1 cellular context compared by ENCODE assay signal in the genomic region with DNA sequence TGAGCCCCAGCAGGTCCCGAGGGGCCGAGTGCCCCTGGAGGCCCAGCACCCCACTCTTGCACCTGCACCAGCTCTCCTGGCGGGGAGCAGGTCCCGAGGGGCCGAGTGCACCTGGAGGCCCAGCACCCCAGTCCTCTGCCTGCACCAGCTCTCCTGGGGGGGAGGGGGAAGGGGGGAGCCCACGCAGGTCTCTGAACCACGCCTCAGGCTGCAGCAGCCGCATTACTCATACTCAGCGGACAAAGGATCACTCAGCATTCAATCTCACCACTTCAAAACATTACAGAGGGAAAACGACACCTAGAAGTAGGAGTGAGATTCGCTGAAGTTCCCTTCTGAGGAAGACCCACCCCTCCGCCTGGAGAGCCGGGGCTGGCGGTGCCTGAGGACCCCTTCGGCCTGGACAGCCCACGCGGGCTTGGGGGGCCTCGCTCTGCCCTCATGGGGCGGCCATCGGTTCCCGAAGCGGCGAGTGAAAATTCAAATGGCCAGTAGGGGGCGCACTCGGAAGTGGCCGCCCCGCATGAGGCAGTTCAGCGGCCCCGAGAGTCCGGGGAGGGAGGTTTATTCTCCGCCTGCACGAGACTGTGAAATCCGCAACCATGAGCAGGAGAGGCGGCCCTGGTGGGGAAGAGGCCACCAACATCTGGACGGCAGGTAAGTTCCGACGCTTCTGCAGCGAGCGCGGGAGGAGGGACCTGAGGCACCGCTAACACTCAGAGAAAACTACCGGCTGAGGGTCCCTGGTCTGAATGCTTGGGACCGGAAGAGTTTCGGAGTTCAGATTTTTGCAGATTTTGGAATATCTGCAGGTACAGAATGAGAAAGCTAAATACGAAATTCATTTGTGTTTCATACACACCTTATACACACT.
TF ChIP-seq lines count a peak whose summit lies in the region.

No MANE protein-coding gene starts in this region.

TF ChIP-seq in HepG2, 621 proteins besides CTCF, POLR2A, EP300 and RAD21 (continued from another document and continues in another):
- TF ChIP-seq, protein P1, sequence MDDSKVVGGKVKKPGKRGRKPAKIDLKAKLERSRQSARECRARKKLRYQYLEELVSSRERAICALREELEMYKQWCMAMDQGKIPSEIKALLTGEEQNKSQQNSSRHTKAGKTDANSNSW (CRISPR knock-in tag; IDR thresholded peaks at IDR 0.05; ENCODE audit: borderline replicate concordance): no peak
- TF ChIP-seq ZSCAN9 (CRISPR knock-in tag; IDR thresholded peaks at IDR 0.05; ENCODE audit: borderline replicate concordance) (peak; percentile 36), SIX1 (CRISPR knock-in tag; IDR thresholded peaks at IDR 0.05; ENCODE audit: borderline replicate concordance) (0 out of 2 replicates have a peak, but pooled peaks have one; percentile 27), ZNF432 (CRISPR knock-in tag; IDR thresholded peaks at IDR 0.05; ENCODE audit: borderline replicate concordance) (no peak; the same call in 1 of the 2 replicates), ZNF781 (CRISPR knock-in tag; IDR thresholded peaks at IDR 0.05; ENCODE audit: borderline replicate concordance, not compliant biosample characterization) (peak; percentile 83), POGZ (CRISPR knock-in tag; IDR thresholded peaks at IDR 0.05) (no peak; the same call in 1 of the 2 replicates), ZNF788 (CRISPR knock-in tag; IDR thresholded peaks at IDR 0.05; ENCODE audit: borderline replicate concordance) (peak; percentile 87; the same call in 1 of the 2 replicates), ZNF883 (CRISPR knock-in tag; IDR thresholded peaks at IDR 0.05; ENCODE audit: not compliant biosample characterization) (peak; percentile 21), ZNF703 (CRISPR knock-in tag; IDR thresholded peaks at IDR 0.05; ENCODE audit: borderline replicate concordance) (0 out of 2 replicates have a peak, but pooled peaks have one; percentile 52), MIXL1 (CRISPR knock-in tag; IDR thresholded peaks at IDR 0.05) (peak; percentile 33; the same call in 1 of the 2 replicates), DMAP1 (CRISPR knock-in tag; IDR thresholded peaks at IDR 0.05) (peak; percentile 92), CEBPG (CRISPR knock-in tag; IDR thresholded peaks at IDR 0.05) (peak; percentile 7; the same call in 1 of the 2 replicates)
- TF ChIP-seq, protein P2, sequence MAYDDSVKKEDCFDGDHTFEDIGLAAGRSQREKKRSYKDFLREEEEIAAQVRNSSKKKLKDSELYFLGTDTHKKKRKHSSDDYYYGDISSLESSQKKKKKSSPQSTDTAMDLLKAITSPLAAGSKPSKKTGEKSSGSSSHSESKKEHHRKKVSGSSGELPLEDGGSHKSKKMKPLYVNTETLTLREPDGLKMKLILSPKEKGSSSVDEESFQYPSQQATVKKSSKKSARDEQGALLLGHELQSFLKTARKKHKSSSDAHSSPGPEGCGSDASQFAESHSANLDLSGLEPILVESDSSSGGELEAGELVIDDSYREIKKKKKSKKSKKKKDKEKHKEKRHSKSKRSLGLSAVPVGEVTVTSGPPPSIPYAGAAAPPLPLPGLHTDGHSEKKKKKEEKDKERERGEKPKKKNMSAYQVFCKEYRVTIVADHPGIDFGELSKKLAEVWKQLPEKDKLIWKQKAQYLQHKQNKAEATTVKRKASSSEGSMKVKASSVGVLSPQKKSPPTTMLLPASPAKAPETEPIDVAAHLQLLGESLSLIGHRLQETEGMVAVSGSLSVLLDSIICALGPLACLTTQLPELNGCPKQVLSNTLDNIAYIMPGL (CRISPR knock-in tag; IDR thresholded peaks at IDR 0.05; ENCODE audit: borderline replicate concordance in 1 of 2, low read depth in 1 of 2): peak; percentile 96 to 98
- TF ChIP-seq, protein P3, sequence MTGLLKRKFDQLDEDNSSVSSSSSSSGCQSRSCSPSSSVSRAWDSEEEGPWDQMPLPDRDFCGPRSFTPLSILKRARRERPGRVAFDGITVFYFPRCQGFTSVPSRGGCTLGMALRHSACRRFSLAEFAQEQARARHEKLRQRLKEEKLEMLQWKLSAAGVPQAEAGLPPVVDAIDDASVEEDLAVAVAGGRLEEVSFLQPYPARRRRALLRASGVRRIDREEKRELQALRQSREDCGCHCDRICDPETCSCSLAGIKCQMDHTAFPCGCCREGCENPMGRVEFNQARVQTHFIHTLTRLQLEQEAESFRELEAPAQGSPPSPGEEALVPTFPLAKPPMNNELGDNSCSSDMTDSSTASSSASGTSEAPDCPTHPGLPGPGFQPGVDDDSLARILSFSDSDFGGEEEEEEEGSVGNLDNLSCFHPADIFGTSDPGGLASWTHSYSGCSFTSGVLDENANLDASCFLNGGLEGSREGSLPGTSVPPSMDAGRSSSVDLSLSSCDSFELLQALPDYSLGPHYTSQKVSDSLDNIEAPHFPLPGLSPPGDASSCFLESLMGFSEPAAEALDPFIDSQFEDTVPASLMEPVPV (CRISPR knock-in tag; IDR thresholded peaks at IDR 0.05): 0 out of 2 replicates have a peak, but pooled peaks have one; percentile 46
- TF ChIP-seq, protein P4, sequence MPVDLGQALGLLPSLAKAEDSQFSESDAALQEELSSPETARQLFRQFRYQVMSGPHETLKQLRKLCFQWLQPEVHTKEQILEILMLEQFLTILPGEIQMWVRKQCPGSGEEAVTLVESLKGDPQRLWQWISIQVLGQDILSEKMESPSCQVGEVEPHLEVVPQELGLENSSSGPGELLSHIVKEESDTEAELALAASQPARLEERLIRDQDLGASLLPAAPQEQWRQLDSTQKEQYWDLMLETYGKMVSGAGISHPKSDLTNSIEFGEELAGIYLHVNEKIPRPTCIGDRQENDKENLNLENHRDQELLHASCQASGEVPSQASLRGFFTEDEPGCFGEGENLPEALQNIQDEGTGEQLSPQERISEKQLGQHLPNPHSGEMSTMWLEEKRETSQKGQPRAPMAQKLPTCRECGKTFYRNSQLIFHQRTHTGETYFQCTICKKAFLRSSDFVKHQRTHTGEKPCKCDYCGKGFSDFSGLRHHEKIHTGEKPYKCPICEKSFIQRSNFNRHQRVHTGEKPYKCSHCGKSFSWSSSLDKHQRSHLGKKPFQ (CRISPR knock-in tag; IDR thresholded peaks at IDR 0.05; ENCODE audit: insufficient replicate concordance): peak; percentile 59
- TF ChIP-seq, protein P5, sequence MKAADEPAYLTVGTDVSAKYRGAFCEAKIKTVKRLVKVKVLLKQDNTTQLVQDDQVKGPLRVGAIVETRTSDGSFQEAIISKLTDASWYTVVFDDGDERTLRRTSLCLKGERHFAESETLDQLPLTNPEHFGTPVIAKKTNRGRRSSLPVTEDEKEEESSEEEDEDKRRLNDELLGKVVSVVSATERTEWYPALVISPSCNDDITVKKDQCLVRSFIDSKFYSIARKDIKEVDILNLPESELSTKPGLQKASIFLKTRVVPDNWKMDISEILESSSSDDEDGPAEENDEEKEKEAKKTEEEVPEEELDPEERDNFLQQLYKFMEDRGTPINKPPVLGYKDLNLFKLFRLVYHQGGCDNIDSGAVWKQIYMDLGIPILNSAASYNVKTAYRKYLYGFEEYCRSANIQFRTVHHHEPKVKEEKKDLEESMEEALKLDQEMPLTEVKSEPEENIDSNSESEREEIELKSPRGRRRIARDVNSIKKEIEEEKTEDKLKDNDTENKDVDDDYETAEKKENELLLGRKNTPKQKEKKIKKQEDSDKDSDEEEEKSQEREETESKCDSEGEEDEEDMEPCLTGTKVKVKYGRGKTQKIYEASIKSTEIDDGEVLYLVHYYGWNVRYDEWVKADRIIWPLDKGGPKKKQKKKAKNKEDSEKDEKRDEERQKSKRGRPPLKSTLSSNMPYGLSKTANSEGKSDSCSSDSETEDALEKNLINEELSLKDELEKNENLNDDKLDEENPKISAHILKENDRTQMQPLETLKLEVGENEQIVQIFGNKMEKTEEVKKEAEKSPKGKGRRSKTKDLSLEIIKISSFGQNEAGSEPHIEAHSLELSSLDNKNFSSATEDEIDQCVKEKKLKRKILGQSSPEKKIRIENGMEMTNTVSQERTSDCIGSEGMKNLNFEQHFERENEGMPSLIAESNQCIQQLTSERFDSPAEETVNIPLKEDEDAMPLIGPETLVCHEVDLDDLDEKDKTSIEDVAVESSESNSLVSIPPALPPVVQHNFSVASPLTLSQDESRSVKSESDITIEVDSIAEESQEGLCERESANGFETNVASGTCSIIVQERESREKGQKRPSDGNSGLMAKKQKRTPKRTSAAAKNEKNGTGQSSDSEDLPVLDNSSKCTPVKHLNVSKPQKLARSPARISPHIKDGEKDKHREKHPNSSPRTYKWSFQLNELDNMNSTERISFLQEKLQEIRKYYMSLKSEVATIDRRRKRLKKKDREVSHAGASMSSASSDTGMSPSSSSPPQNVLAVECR (CRISPR knock-in tag; IDR thresholded peaks at IDR 0.05; ENCODE audit: borderline replicate concordance): peak; percentile 78
- TF ChIP-seq, protein P6, sequence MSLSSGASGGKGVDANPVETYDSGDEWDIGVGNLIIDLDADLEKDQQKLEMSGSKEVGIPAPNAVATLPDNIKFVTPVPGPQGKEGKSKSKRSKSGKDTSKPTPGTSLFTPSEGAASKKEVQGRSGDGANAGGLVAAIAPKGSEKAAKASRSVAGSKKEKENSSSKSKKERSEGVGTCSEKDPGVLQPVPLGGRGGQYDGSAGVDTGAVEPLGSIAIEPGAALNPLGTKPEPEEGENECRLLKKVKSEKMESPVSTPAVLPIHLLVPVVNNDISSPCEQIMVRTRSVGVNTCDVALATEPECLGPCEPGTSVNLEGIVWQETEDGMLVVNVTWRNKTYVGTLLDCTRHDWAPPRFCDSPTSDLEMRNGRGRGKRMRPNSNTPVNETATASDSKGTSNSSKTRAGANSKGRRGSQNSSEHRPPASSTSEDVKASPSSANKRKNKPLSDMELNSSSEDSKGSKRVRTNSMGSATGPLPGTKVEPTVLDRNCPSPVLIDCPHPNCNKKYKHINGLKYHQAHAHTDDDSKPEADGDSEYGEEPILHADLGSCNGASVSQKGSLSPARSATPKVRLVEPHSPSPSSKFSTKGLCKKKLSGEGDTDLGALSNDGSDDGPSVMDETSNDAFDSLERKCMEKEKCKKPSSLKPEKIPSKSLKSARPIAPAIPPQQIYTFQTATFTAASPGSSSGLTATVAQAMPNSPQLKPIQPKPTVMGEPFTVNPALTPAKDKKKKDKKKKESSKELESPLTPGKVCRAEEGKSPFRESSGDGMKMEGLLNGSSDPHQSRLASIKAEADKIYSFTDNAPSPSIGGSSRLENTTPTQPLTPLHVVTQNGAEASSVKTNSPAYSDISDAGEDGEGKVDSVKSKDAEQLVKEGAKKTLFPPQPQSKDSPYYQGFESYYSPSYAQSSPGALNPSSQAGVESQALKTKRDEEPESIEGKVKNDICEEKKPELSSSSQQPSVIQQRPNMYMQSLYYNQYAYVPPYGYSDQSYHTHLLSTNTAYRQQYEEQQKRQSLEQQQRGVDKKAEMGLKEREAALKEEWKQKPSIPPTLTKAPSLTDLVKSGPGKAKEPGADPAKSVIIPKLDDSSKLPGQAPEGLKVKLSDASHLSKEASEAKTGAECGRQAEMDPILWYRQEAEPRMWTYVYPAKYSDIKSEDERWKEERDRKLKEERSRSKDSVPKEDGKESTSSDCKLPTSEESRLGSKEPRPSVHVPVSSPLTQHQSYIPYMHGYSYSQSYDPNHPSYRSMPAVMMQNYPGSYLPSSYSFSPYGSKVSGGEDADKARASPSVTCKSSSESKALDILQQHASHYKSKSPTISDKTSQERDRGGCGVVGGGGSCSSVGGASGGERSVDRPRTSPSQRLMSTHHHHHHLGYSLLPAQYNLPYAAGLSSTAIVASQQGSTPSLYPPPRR (CRISPR knock-in tag; IDR thresholded peaks at IDR 0.05; ENCODE audit: borderline replicate concordance): peak; percentile 25; the same call in 1 of the 2 replicates
- TF ChIP-seq, protein P7, sequence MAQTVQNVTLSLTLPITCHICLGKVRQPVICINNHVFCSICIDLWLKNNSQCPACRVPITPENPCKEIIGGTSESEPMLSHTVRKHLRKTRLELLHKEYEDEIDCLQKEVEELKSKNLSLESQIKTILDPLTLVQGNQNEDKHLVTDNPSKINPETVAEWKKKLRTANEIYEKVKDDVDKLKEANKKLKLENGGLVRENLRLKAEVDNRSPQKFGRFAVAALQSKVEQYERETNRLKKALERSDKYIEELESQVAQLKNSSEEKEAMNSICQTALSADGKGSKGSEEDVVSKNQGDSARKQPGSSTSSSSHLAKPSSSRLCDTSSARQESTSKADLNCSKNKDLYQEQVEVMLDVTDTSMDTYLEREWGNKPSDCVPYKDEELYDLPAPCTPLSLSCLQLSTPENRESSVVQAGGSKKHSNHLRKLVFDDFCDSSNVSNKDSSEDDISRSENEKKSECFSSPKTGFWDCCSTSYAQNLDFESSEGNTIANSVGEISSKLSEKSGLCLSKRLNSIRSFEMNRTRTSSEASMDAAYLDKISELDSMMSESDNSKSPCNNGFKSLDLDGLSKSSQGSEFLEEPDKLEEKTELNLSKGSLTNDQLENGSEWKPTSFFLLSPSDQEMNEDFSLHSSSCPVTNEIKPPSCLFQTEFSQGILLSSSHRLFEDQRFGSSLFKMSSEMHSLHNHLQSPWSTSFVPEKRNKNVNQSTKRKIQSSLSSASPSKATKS (CRISPR knock-in tag; IDR thresholded peaks at IDR 0.05): 0 out of 2 replicates have a peak, but pooled peaks have one; percentile 35
- TF ChIP-seq, protein P8, sequence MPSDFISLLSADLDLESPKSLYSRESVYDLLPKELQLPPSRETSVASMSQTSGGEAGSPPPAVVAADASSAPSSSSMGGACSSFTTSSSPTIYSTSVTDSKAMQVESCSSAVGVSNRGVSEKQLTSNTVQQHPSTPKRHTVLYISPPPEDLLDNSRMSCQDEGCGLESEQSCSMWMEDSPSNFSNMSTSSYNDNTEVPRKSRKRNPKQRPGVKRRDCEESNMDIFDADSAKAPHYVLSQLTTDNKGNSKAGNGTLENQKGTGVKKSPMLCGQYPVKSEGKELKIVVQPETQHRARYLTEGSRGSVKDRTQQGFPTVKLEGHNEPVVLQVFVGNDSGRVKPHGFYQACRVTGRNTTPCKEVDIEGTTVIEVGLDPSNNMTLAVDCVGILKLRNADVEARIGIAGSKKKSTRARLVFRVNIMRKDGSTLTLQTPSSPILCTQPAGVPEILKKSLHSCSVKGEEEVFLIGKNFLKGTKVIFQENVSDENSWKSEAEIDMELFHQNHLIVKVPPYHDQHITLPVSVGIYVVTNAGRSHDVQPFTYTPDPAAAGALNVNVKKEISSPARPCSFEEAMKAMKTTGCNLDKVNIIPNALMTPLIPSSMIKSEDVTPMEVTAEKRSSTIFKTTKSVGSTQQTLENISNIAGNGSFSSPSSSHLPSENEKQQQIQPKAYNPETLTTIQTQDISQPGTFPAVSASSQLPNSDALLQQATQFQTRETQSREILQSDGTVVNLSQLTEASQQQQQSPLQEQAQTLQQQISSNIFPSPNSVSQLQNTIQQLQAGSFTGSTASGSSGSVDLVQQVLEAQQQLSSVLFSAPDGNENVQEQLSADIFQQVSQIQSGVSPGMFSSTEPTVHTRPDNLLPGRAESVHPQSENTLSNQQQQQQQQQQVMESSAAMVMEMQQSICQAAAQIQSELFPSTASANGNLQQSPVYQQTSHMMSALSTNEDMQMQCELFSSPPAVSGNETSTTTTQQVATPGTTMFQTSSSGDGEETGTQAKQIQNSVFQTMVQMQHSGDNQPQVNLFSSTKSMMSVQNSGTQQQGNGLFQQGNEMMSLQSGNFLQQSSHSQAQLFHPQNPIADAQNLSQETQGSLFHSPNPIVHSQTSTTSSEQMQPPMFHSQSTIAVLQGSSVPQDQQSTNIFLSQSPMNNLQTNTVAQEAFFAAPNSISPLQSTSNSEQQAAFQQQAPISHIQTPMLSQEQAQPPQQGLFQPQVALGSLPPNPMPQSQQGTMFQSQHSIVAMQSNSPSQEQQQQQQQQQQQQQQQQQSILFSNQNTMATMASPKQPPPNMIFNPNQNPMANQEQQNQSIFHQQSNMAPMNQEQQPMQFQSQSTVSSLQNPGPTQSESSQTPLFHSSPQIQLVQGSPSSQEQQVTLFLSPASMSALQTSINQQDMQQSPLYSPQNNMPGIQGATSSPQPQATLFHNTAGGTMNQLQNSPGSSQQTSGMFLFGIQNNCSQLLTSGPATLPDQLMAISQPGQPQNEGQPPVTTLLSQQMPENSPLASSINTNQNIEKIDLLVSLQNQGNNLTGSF (CRISPR knock-in tag; IDR thresholded peaks at IDR 0.05): no peak
